Comparison of ENCODE assay signal across 1 cellular context in the genomic region with DNA sequence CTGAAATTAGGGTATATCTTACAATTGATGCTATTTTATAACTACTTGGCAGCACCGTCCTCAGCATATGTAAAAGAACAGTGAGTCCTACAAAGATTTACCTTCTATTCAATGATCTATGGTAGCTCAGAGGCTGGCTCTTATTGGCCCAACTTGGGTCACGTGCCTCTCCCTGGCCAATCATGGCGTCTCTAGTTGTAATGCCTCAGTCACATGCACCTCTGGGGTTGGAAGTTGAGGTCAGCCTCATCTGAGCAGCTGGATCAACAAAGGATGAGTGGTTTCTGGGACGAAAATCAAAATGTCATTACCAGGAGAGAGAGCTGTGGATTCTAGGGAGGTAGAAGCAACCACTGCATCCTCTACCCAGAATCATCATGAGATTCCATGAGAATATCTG.
A peak's percentile ranks its signal among the peaks of the same experiment; 100 is the strongest.
TF ChIP-seq lines count a peak whose summit lies in the region.

No MANE protein-coding gene starts in this region.

TF ChIP-seq in H1, 55 proteins besides CTCF, POLR2A, EP300 and RAD21:
- TF ChIP-seq, protein P1, sequence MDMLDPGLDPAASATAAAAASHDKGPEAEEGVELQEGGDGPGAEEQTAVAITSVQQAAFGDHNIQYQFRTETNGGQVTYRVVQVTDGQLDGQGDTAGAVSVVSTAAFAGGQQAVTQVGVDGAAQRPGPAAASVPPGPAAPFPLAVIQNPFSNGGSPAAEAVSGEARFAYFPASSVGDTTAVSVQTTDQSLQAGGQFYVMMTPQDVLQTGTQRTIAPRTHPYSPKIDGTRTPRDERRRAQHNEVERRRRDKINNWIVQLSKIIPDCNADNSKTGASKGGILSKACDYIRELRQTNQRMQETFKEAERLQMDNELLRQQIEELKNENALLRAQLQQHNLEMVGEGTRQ (IDR thresholded peaks at IDR 0.05; ENCODE audit: low read length): peak; percentile 61
- TF ChIP-seq TAF1 (IDR thresholded peaks at IDR 0.05; ENCODE audit: low read depth, low read length) (no peak), TCF12 (IDR thresholded peaks at IDR 0.05; ENCODE audit: low read depth, low read length) (no peak), SUZ12 (IDR thresholded peaks at IDR 0.05; ENCODE audit: low read length) (no peak)
- TF ChIP-seq, protein P2, sequence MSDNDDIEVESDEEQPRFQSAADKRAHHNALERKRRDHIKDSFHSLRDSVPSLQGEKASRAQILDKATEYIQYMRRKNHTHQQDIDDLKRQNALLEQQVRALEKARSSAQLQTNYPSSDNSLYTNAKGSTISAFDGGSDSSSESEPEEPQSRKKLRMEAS (IDR thresholded peaks at IDR 0.05): peak; percentile 56
- TF ChIP-seq, protein P3, sequence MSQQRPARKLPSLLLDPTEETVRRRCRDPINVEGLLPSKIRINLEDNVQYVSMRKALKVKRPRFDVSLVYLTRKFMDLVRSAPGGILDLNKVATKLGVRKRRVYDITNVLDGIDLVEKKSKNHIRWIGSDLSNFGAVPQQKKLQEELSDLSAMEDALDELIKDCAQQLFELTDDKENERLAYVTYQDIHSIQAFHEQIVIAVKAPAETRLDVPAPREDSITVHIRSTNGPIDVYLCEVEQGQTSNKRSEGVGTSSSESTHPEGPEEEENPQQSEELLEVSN (IDR thresholded peaks at IDR 0.05): peak; percentile 44; the same call in 1 of the 2 replicates
